Comparison of ENCODE assay signal across 9 cellular contexts in the genomic region with DNA sequence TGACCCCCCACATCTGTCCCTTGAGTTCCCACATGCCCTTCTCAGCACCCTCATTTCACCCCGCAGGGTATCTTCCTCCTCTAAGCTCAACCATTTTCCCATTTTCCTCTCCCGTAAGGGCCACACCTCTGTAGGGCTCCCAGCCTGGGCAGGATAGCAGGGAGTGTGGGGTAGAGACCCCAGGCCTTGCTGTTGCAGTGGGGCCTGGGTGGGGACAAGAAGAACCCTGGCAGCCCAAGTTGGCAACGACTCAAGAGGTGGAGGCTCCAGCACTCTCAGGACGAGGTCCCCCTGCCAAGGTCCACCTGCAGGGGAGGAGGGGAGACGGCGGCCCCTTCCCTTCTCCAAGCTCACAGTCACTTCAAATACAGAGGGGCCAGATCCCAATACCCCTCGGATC. TPM values are rescaled to one million over a fixed set of nuclear protein-coding genes. Genes with fewer than 3 reads are reported as not detected.
DNase-seq lines count a peak whose midpoint lies in the region; ATAC-seq and TF ChIP-seq lines count a peak whose summit lies in the region.
"Had no signal": no experiment of that assay in that cellular context is flagged by ENCODE, and none has a peak within 500 bp of the region (broad histone marks: within the 10 kb centered on the region; RNA-seq: fewer than 3 reads in every experiment).

No MANE protein-coding gene starts in this region.

- H3K4me1 ChIP-seq in heart right ventricle (peaks cover 0 to 35% (median 5%) of the 10 kb centered on the region in 9 donors), right cardiac atrium (ENCODE audit: control insufficient read depth, insufficient read depth, low read length) (no peaks in the 10 kb centered on the region)
- H3K4me1 ChIP-seq in naive thymus-derived CD4-positive, alpha-beta T cell (ENCODE audit: control insufficient read depth in 2 of 2, insufficient read depth in 2 of 2, low read length in 2 of 2), result no peaks in the 10 kb centered on the region

- no peak for ATAC-seq in heart right ventricle
- no peak for ATAC-seq in right cardiac atrium
- ATAC-seq in naive thymus-derived CD4-positive, alpha-beta T cell, result no peak
- ATAC-seq in GM19452 (IDR thresholded peaks at IDR 0.05; ENCODE audit: unreplicated experiment), result no peak
- no peak for ATAC-seq in HG02885 (IDR thresholded peaks at IDR 0.05; ENCODE audit: poor library complexity, unreplicated experiment)

- H3K27me3 ChIP-seq in heart right ventricle (peaks cover 0 to 41% (median 27%) of the 10 kb centered on the region in 7 donors), right cardiac atrium (ENCODE audit: control insufficient read depth, insufficient read depth) (no peaks in the 10 kb centered on the region)
- peaks cover 0 to 3% of the 10 kb centered on the region in 2 donors for H3K27me3 ChIP-seq in naive thymus-derived CD4-positive, alpha-beta T cell (ENCODE audit: control insufficient read depth in 2 of 2, insufficient read depth in 2 of 2, low read length in 2 of 2)

- intact Hi-C loops in heart right ventricle (cut with DNase I), result loop anchor here in 3 of 10 donors (2.0 to 5.0 kb wide), 2 partner anchors 70 to 71 kb away; a partner anchor contains a TSS
- intact Hi-C loops in right cardiac atrium (cut with DNase I), result loop anchor here in 2 of 4 donors (5.0 kb wide), 1 partner anchor 70 kb away; a partner anchor contains a TSS
- intact Hi-C loops in naive thymus-derived CD4-positive, alpha-beta T cell (cut with micrococcal nuclease), result loop anchor here in 1 of 2 donors (10.0 kb wide), 1 partner anchor 247 kb away; no protein-coding TSS in a partner anchor

- peaks cover 28 to 41% (median 37%) of the 10 kb centered on the region in 5 donors for H3K27me3 Mint-ChIP-seq in naive thymus-derived CD4-positive, alpha-beta T cell

- H3K36me3 ChIP-seq in heart right ventricle, result no peaks in the 10 kb centered on the region
- H3K36me3 ChIP-seq in naive thymus-derived CD4-positive, alpha-beta T cell (ENCODE audit: control insufficient read depth in 2 of 3, insufficient read depth in 3 of 3, low read length in 3 of 3), result no peaks in the 10 kb centered on the region

- H3K9me3 ChIP-seq in heart right ventricle (no peaks in the 10 kb centered on the region), right cardiac atrium (ENCODE audit: control insufficient read depth, low read length) (no peaks in the 10 kb centered on the region)
- no peaks in the 10 kb centered on the region for H3K9me3 ChIP-seq in naive thymus-derived CD4-positive, alpha-beta T cell (ENCODE audit: control insufficient read depth in 2 of 3, low read length in 3 of 3)

- H3K9me3 Mint-ChIP-seq in naive thymus-derived CD4-positive, alpha-beta T cell, result no peaks in the 10 kb centered on the region

- peak overlapping the region in 6 of 10 donors; percentile 27 to 82 (median 44) for H3K27ac ChIP-seq in heart right ventricle
- H3K27ac ChIP-seq in right cardiac atrium (ENCODE audit: low read length), result no peak overlapping the region
- H3K27ac ChIP-seq in naive thymus-derived CD4-positive, alpha-beta T cell (ENCODE audit: low read depth, low read length), result no peak overlapping the region

- POLR2A ChIA-PET in naive thymus-derived CD4-positive, alpha-beta T cell (lab: Charles Lee), result interaction anchor here (0.6 kb wide), 1 partner anchor 223 kb away, joined by 3 read pairs; no protein-coding TSS in a partner anchor

- DNase-seq in heart right ventricle, result no peak
- DNase-seq in right cardiac atrium, result no peak
- no peak for DNase-seq in choroid plexus epithelial cell (ENCODE audit: low read depth)
- DNase-seq in naive thymus-derived CD4-positive, alpha-beta T cell, result no peak
- no peak for DNase-seq in HuH-7.5 (ENCODE audit: low spot score)
- DNase-seq in NCI-H69 (lab: John Stamatoyannopoulos, UW), result no peak
- DNase-seq: NCI-H2107 had no signal

- CTCF ChIA-PET in naive thymus-derived CD4-positive, alpha-beta T cell (lab: Charles Lee), result interaction anchor here (1.0 to 7.0 kb wide), 4 partner anchors 51 to 102 kb away, joined by 3 to 60 read pairs (median 4); a partner anchor contains a TSS

- H3K4me3 Mint-ChIP-seq in naive thymus-derived CD4-positive, alpha-beta T cell, result peak overlapping the region in 6 of 10 donors; percentile 14 to 90 (median 84)

- WGBS in heart right ventricle, 2 donors, result 56 to 58% methylated on average over 7 of the region's 7 CpGs
- 50% methylated on average over 7 of the region's 7 CpGs for WGBS in right cardiac atrium

- H3K4me3 ChIP-seq in heart right ventricle (peak overlapping the region in 4 of 10 donors; percentile 48 to 62 (median 60)), right cardiac atrium (ENCODE audit: low read length) (no peak overlapping the region), choroid plexus epithelial cell (ENCODE audit: low read depth, low read length) (peak overlapping the region; percentile 64)
- H3K4me3 ChIP-seq in naive thymus-derived CD4-positive, alpha-beta T cell (ENCODE audit: low read length), result no peak overlapping the region

- TF ChIP-seq CTCF in heart right ventricle (IDR thresholded peaks at IDR 0.05) (no peak), choroid plexus epithelial cell (conservative IDR thresholded peaks at IDR 0.05; ENCODE audit: low read depth, low read length) (no peak)

- H3K27ac Mint-ChIP-seq in naive thymus-derived CD4-positive, alpha-beta T cell, result no peak overlapping the region

- H3K4me1 Mint-ChIP-seq in naive thymus-derived CD4-positive, alpha-beta T cell, result peaks cover 5 to 19% (median 7%) of the 10 kb centered on the region in 7 donors

- H3K36me3 Mint-ChIP-seq in naive thymus-derived CD4-positive, alpha-beta T cell, result no peaks in the 10 kb centered on the region

RNA-seq across cellular contexts. Expression of a gene that starts 2.0 kb away (rescaled TPM):
- not detected for total RNA-seq in heart right ventricle
- under 1 TPM in 1 of 2 donors, not detected in 1; 0.04 TPM for polyA plus RNA-seq in heart right ventricle
- not detected for total RNA-seq in right cardiac atrium
- polyA plus RNA-seq in right cardiac atrium, result not detected
- total RNA-seq in naive thymus-derived CD4-positive, alpha-beta T cell, result under 1 TPM in 1 of 5 experiments, not detected in 4; 0.10 TPM
- not detected for polyA plus RNA-seq in naive thymus-derived CD4-positive, alpha-beta T cell

Comparison
In these comparisons a context has a peak if more than half of its experiments do, and no peak if none do; other contexts are left out.
1. H3K27ac ChIP-seq: peak in heart right ventricle (6 of 10); none in right cardiac atrium (single experiment) and naive thymus-derived CD4-positive, alpha-beta T cell (single experiment).